11 cellular contexts compared by ENCODE assay signal in genomic region chr18:9838144-9838877, GRCh38. TPM values are rescaled to one million over a fixed set of nuclear protein-coding genes. Genes with fewer than 3 reads are reported as not detected.
DNase-seq lines count a peak whose midpoint lies in the region; ATAC-seq and TF ChIP-seq lines count a peak whose summit lies in the region.
"Had no signal": no experiment of that assay in that cellular context is flagged by ENCODE, and none has a peak within 500 bp of the region (broad histone marks: within the 10 kb centered on the region; RNA-seq: fewer than 3 reads in every experiment).

No MANE protein-coding gene starts in this region.

- no peaks in the 10 kb centered on the region for H3K9me3 Mint-ChIP-seq in chondrocyte (ENCODE audit: low read depth)
- H3K9me3 Mint-ChIP-seq: effector memory CD8-positive, alpha-beta T cell had no signal

- peak overlapping the region; percentile 69 for H3K27ac Mint-ChIP-seq in chondrocyte (ENCODE audit: unreplicated experiment)

- H3K4me1 ChIP-seq in A673 (ENCODE audit: insufficient read depth, low read length, poor library complexity, severe bottlenecking) (peaks cover 43% of the 10 kb centered on the region), lung (ENCODE audit: control insufficient read depth in 2 of 2, insufficient read depth in 2 of 2, low read length in 2 of 2) (peaks cover 0 to 12% of the 10 kb centered on the region in 2 donors)

- no peak overlapping the region for H3K4me3 Mint-ChIP-seq in chondrocyte (ENCODE audit: unreplicated experiment)
- H3K4me3 Mint-ChIP-seq: effector memory CD8-positive, alpha-beta T cell had no signal

- POLR2A ChIA-PET in A673 (lab: Charles Lee; ENCODE audit: low non-redundant PET): no interaction called here

- H3K4me3 ChIP-seq in A673 (ENCODE audit: low read depth, low read length, poor library complexity, severe bottlenecking) (no peak overlapping the region), lung (no peak overlapping the region)
- H3K4me3 ChIP-seq: BLaER1 had no signal

- H3K36me3 ChIP-seq in A673 (ENCODE audit: insufficient read depth, low read length, poor library complexity, severe bottlenecking) (no peaks in the 10 kb centered on the region), lung (ENCODE audit: control insufficient read depth in 2 of 2, insufficient read depth in 2 of 2, low read length in 2 of 2) (no peaks in the 10 kb centered on the region)
- H3K36me3 ChIP-seq: BLaER1 had no signal

- H3K4me1 Mint-ChIP-seq in chondrocyte (ENCODE audit: low read depth): peaks cover 39% of the 10 kb centered on the region

- CTCF ChIA-PET in A673 (lab: Charles Lee): no interaction called here

- no peaks in the 10 kb centered on the region for H3K9me3 ChIP-seq in A673 (ENCODE audit: low read depth, low read length, poor library complexity, severe bottlenecking)
- H3K9me3 ChIP-seq in lung (ENCODE audit: control insufficient read depth in 2 of 2, insufficient read depth in 1 of 2, low read length in 1 of 2): no peaks in the 10 kb centered on the region
- H3K9me3 ChIP-seq: BLaER1 had no signal

- ATAC-seq in lung (ENCODE audit: insufficient read depth, low FRiP score) (peak; percentile 59), GM21619 (IDR thresholded peaks at IDR 0.05; ENCODE audit: unreplicated experiment) (no peak)
- ATAC-seq: effector memory CD8-positive, alpha-beta T cell had no signal

- TF ChIP-seq CTCF in A673 (conservative IDR thresholded peaks at IDR 0.05; ENCODE audit: low read depth, low read length) (no peak), chondrocyte (IDR thresholded peaks at IDR 0.05) (no peak), lung (IDR thresholded peaks at IDR 0.05; ENCODE audit: control extremely low read depth, extremely low read depth) (no peak)

- 60 to 74% methylated on average over 10 of the region's 10 CpGs for WGBS in lung, 2 donors

- intact Hi-C loops in A673 (cut with micrococcal nuclease; ENCODE audit: unreplicated experiment): no loop called here

- H3K27me3 ChIP-seq in A673 (replicated peaks; ENCODE audit: insufficient read depth, low read depth, low read length, poor library complexity) (no peaks in the 10 kb centered on the region), lung (ENCODE audit: control insufficient read depth, insufficient read depth) (no peaks in the 10 kb centered on the region)
- H3K27me3 ChIP-seq: BLaER1 had no signal

- H3K27ac ChIP-seq in A673 (ENCODE audit: low read depth, low read length, poor library complexity, severe bottlenecking): no peak overlapping the region
- peak overlapping the region in 1 of 2 donors; percentile 92 for H3K27ac ChIP-seq in lung (ENCODE audit: low read depth in 1 of 2, low read length in 1 of 2)
- H3K27ac ChIP-seq: BLaER1 had no signal

- DNase-seq in A673 (ENCODE audit: low spot score) (peak; percentile 87), NCI-H128 (lab: John Stamatoyannopoulos, UW; ENCODE audit: unreplicated experiment) (peak; percentile 11), chondrocyte (ENCODE audit: low spot score) (no peak), lung (ENCODE audit: low spot score) (peak; percentile 76), HuH-7.5 (ENCODE audit: low spot score) (no peak), mesenteric fat pad (ENCODE audit: low spot score) (no peak), SW 1271 (lab: John Stamatoyannopoulos, UW) (no peak)
- DNase-seq: effector memory CD8-positive, alpha-beta T cell; OCI-M1 had no signal

- no peaks in the 10 kb centered on the region for H3K27me3 Mint-ChIP-seq in chondrocyte (ENCODE audit: low read depth)

- no TSS peak for BruUV-seq in A673 (replicated peaks; lab: Mats Ljungman, UMichigan)

- H3K36me3 Mint-ChIP-seq in chondrocyte (ENCODE audit: low read depth): peaks cover 9% of the 10 kb centered on the region

RNA-seq across cellular contexts. Expression of gene TXNDC2, which starts 47.5 kb away (rescaled TPM):
- 0.13 and 0.42 TPM in 2 replicates for total RNA-seq in A673 (2021)
- total RNA-seq in chondrocyte: 0.17 to 0.41 TPM (median 0.28 TPM) in 3 replicates
- under 1 TPM in 1 of 2 donors, not detected in 1; 0.12 TPM for total RNA-seq in lung
- under 1 TPM; 0.16 to 0.19 TPM for polyA plus RNA-seq in lung
- 0.22 TPM for total RNA-seq in mesenteric fat pad

Comparison
In these comparisons a context has a peak if more than half of its experiments do, and no peak if none do; other contexts are left out.
1. DNase-seq: peak in A673 (single experiment), NCI-H128 (single experiment) and lung (single experiment); none in chondrocyte (single experiment), HuH-7.5 (single experiment), mesenteric fat pad (single experiment) and SW 1271 (0 of 2).